ENCODE assay signal across 8 cellular contexts in the genomic region with DNA sequence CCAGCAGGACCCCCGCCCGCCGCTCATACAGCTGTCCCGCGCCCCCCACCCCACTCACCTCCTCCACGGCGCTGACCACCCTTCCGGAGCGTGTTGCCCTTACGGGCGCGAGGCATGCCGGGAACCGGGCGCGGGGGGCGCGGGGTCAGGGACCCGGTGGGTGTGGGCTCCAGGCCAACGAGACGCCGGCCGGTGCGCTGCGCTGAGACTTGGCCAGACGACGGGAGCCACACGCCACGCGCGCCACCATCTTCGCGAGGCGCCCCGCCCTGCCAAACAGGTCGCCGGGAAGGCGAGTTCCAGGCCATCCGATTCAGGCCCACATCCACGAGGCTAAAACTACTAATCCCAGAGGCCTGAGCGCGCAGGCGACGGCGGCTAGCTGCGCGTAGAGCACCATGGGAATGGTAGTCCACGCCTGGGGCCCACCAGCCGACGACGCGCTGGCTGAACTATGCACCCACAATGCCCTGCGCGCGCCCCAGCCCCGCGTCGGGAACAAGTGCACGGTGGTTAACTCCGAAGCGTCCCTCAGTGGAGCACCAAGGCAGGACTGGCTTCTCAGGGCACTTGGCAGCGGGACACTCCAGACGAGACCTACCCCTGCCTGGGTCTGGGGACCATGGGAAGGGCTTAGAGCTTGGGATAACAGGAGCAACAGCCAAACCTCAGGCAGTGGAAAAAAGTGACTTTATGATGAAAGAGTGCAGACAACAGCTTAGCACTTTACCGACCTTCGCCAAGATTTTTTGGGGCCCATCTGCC. TPM values are rescaled to one million over a fixed set of nuclear protein-coding genes. Genes with fewer than 3 reads are reported as not detected.
DNase-seq lines count a peak whose midpoint lies in the region; ATAC-seq and TF ChIP-seq lines count a peak whose summit lies in the region.

A gene with protein sequence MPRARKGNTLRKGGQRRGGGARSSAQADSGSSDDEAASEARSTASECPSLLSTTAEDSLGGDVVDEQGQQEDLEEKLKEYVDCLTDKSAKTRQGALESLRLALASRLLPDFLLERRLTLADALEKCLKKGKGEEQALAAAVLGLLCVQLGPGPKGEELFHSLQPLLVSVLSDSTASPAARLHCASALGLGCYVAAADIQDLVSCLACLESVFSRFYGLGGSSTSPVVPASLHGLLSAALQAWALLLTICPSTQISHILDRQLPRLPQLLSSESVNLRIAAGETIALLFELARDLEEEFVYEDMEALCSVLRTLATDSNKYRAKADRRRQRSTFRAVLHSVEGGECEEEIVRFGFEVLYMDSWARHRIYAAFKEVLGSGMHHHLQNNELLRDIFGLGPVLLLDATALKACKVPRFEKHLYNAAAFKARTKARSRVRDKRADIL (minus strand): TSS at position 271 of the 765 bp plus-strand sequence. CDS start 155 bp downstream, at position 116.

- H3K36me3 Mint-ChIP-seq in T-helper 1 cell treated with Interleukin-12 subunit alpha and Interleukin-12 subunit beta and Interleukin-4 antibody, amounts not matched to agents 30 μg/mL and 1 μg/mL, for 36 hours (ENCODE audit: low read depth), result peaks cover 6% of the 10 kb centered on the region
- no peaks in the 10 kb centered on the region for H3K36me3 Mint-ChIP-seq in progenitor cell of endocrine pancreas (ENCODE audit: insufficient read depth)

- in situ Hi-C loops in GM13977 (cut with MboI; ENCODE audit: low pct_unique_long_range_greater_than_20kb, low sequenced_read_pairs, unreplicated experiment), result no loop called here

- H3K4me1 Mint-ChIP-seq in T-helper 1 cell treated with Interleukin-12 subunit alpha and Interleukin-12 subunit beta and Interleukin-4 antibody, amounts not matched to agents 30 μg/mL and 1 μg/mL, for 36 hours (ENCODE audit: low read depth), result peaks cover 21% of the 10 kb centered on the region
- peaks cover 13% of the 10 kb centered on the region for H3K4me1 Mint-ChIP-seq in progenitor cell of endocrine pancreas (ENCODE audit: low read depth)

- TF ChIP-seq CTCF in GM13977 (IDR thresholded peaks at IDR 0.05; ENCODE audit: extremely low read depth, insufficient read depth, missing control alignments) (peak; percentile 5), progenitor cell of endocrine pancreas (IDR thresholded peaks at IDR 0.05; ENCODE audit: unreplicated experiment) (no peak)

- DNase-seq in GM13977 (ENCODE audit: low spot score) (peak; percentile 96), NCI-H1694 (lab: John Stamatoyannopoulos, UW) (peak; percentile 69), amniotic stem cell (lab: John Stamatoyannopoulos, UW) (peak; percentile 97), left cardiac atrium (peak; percentile 99), progenitor cell of endocrine pancreas (ENCODE audit: low spot score, unreplicated experiment) (peak; percentile 91), ureter (ENCODE audit: low spot score) (peak; percentile 98)

- ATAC-seq in HG02884 (IDR thresholded peaks at IDR 0.05; ENCODE audit: unreplicated experiment) (peak; percentile 95), left cardiac atrium (peak; percentile 95 to 96)

- H3K27me3 Mint-ChIP-seq in T-helper 1 cell treated with Interleukin-12 subunit alpha and Interleukin-12 subunit beta and Interleukin-4 antibody, amounts not matched to agents 30 μg/mL and 1 μg/mL, for 36 hours (ENCODE audit: low read depth), result no peaks in the 10 kb centered on the region
- no peaks in the 10 kb centered on the region for H3K27me3 Mint-ChIP-seq in progenitor cell of endocrine pancreas

- peak within 1 kb of the TSS; percentile 84 for H3K4me3 Mint-ChIP-seq in T-helper 1 cell treated with Interleukin-12 subunit alpha and Interleukin-12 subunit beta and Interleukin-4 antibody, amounts not matched to agents 30 μg/mL and 1 μg/mL, for 36 hours
- H3K4me3 Mint-ChIP-seq in progenitor cell of endocrine pancreas (ENCODE audit: low read depth), result peak within 1 kb of the TSS; percentile 79

- peak within 1 kb of the TSS; percentile 98 for H3K27ac Mint-ChIP-seq in T-helper 1 cell treated with Interleukin-12 subunit alpha and Interleukin-12 subunit beta and Interleukin-4 antibody, amounts not matched to agents 30 μg/mL and 1 μg/mL, for 36 hours
- peak within 1 kb of the TSS; percentile 97 for H3K27ac Mint-ChIP-seq in progenitor cell of endocrine pancreas

- H3K9me3 Mint-ChIP-seq in T-helper 1 cell treated with Interleukin-12 subunit alpha and Interleukin-12 subunit beta and Interleukin-4 antibody, amounts not matched to agents 30 μg/mL and 1 μg/mL, for 36 hours, result no peaks in the 10 kb centered on the region
- no peaks in the 10 kb centered on the region for H3K9me3 Mint-ChIP-seq in progenitor cell of endocrine pancreas (ENCODE audit: low read depth)

- intact Hi-C loops in left cardiac atrium (cut with DNase I), result no loop called here

RNA-seq across cellular contexts. Expression of the gene that starts here (rescaled TPM):
- total RNA-seq in left cardiac atrium (10 to 100 TPM; 53.1 to 68.8 TPM), progenitor cell of endocrine pancreas (49.0 and 58.7 TPM in 2 replicates), ureter (104 TPM)

Comparison
In these comparisons a context has a peak if more than half of its experiments do, and no peak if none do; other contexts are left out.
1. Peak in every context shown above with its lines: DNase-seq and ATAC-seq.